In the genomic region with DNA sequence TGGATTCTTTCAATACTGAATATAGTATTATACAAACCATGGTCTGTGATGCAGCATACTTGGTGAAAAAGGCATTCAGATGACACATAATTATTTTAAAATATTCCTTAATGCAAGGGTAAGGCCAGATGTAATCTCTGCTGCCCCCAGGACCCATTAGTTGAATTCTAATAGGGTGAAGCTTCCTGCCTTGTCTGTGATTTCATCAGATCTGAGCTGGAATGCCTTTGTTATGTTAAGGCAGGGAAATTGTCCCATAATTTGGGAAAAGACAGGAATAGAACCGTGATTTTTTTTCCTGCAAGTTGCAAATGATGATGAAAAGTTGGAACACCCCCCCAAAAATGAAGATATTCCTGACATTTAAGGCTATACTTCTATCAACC, we compare ENCODE assay signal across 15 cellular contexts. TPM values are rescaled to one million over a fixed set of nuclear protein-coding genes. Genes with fewer than 3 reads are reported as not detected.
DNase-seq lines count a peak whose midpoint lies in the region; ATAC-seq and TF ChIP-seq lines count a peak whose summit lies in the region.
"Had no signal": no experiment of that assay in that cellular context is flagged by ENCODE, and none has a peak within 500 bp of the region (broad histone marks: within the 10 kb centered on the region; RNA-seq: fewer than 3 reads in every experiment).

No MANE protein-coding gene starts in this region.

- no peaks in the 10 kb centered on the region for H3K79me2 ChIP-seq in mesendoderm (ENCODE audit: control insufficient read depth, insufficient read depth, low read length)

- no peak overlapping the region for H3K4me3 ChIP-seq in CD8-positive, alpha-beta memory T cell (ENCODE audit: low read length)
- H3K4me3 ChIP-seq in mesendoderm (ENCODE audit: low read length), result no peak overlapping the region
- no peak overlapping the region for H3K4me3 ChIP-seq in right lobe of liver
- H3K4me3 ChIP-seq: skin epidermis, tibial nerve had no signal

- peak overlapping the region in 6 of 8 donors; percentile 65 to 88 (median 72) for H3K27ac Mint-ChIP-seq in CD8-positive, alpha-beta memory T cell
- H3K27ac Mint-ChIP-seq in activated naive CD8-positive, alpha-beta T cell, result peak overlapping the region; percentile 47
- H3K27ac Mint-ChIP-seq: nephron had no signal

- H3K4me3 Mint-ChIP-seq in CD8-positive, alpha-beta memory T cell, result peak overlapping the region in 5 of 7 donors; percentile 39 to 78 (median 62)
- H3K4me3 Mint-ChIP-seq in activated naive CD8-positive, alpha-beta T cell, result peak overlapping the region; percentile 33
- H3K4me3 Mint-ChIP-seq: nephron had no signal

- WGBS in mesendoderm (ENCODE audit: extremely low coverage, insufficient coverage, low lambda C conversion rate), result no CpG with 5 or more reads among the region's 1 CpG
- WGBS in right lobe of liver (ENCODE audit: insufficient coverage, low coverage, low lambda C conversion rate, missing lambda C conversion rate), result 68% methylated on average over 1 of the region's 1 CpG

- TF ChIP-seq CTCF in right lobe of liver (IDR thresholded peaks at IDR 0.05), result no peak

- H3K23ac ChIP-seq in mesendoderm (ENCODE audit: low read length), result no peak overlapping the region

- H3K4me1 Mint-ChIP-seq in CD8-positive, alpha-beta memory T cell, result peaks cover 33 to 41% (median 37%) of the 10 kb centered on the region in 3 donors
- H3K4me1 Mint-ChIP-seq in activated naive CD8-positive, alpha-beta T cell (ENCODE audit: low read depth), result peaks cover 44% of the 10 kb centered on the region

- no peaks in the 10 kb centered on the region for H3K9me3 ChIP-seq in CD8-positive, alpha-beta memory T cell (ENCODE audit: low read length)
- H3K9me3 ChIP-seq in right lobe of liver, result no peaks in the 10 kb centered on the region
- H3K9me3 ChIP-seq: tibial nerve had no signal

- ATAC-seq in HG02571 (IDR thresholded peaks at IDR 0.05; ENCODE audit: unreplicated experiment) (peak; percentile 23), right lobe of liver (no peak)

- peaks cover 21 to 66% (median 29%) of the 10 kb centered on the region in 3 donors for H3K36me3 Mint-ChIP-seq in CD8-positive, alpha-beta memory T cell
- H3K36me3 Mint-ChIP-seq in activated naive CD8-positive, alpha-beta T cell, result peaks cover 4% of the 10 kb centered on the region

- no peak overlapping the region for H3K4ac ChIP-seq in mesendoderm (ENCODE audit: low read depth, low read length)

- peaks cover 13% of the 10 kb centered on the region for H3K36me3 ChIP-seq in CD8-positive, alpha-beta memory T cell (ENCODE audit: insufficient read depth, low read length)
- H3K36me3 ChIP-seq in mesendoderm (ENCODE audit: control insufficient read depth, insufficient read depth, low read length) (no peaks in the 10 kb centered on the region), right lobe of liver (peaks cover 0 to 50% (median 2%) of the 10 kb centered on the region in 4 donors)

- no peak overlapping the region for H3K9ac ChIP-seq in mesendoderm (ENCODE audit: low read length)

- DNase-seq in CD8-positive, alpha-beta memory T cell, result no peak
- DNase-seq in mesendoderm (peak; percentile 75), pons (ENCODE audit: low spot score) (no peak), GM19238 (ENCODE audit: insufficient read length, low spot score) (no peak), NCI-H526 treated with DMSO at 0.1 percent for 48 hours (lab: John Stamatoyannopoulos, UW) (no peak), right lobe of liver (no peak)
- DNase-seq: activated CD4-positive, CD25-positive, alpha-beta regulatory T cell treated with anti-CD3 and anti-CD28 coated beads, Interleukin-2, amount 50 U/mL, for 72 hours; cortex of kidney; kidney glomerular epithelial cell; NCI-H146 had no signal

- H2BK15ac ChIP-seq in mesendoderm (replicated peaks; ENCODE audit: low read depth), result no peak overlapping the region

- no peak overlapping the region for H3K27ac ChIP-seq in CD8-positive, alpha-beta memory T cell (ENCODE audit: low read depth, low read length)
- H3K27ac ChIP-seq in mesendoderm (ENCODE audit: low read depth, low read length) (no peak overlapping the region), right lobe of liver (no peak overlapping the region)
- H3K27ac ChIP-seq: skin epidermis, tibial nerve had no signal

- no peak overlapping the region for H3K56ac ChIP-seq in mesendoderm (ENCODE audit: low read length)

- no peaks in the 10 kb centered on the region for H3K9me3 Mint-ChIP-seq in CD8-positive, alpha-beta memory T cell
- H3K9me3 Mint-ChIP-seq in activated naive CD8-positive, alpha-beta T cell (ENCODE audit: low read depth), result no peaks in the 10 kb centered on the region
- H3K9me3 Mint-ChIP-seq: nephron had no signal

- no peaks in the 10 kb centered on the region for H3K79me1 ChIP-seq in mesendoderm (ENCODE audit: low read length)

- no peak overlapping the region for H2BK120ac ChIP-seq in mesendoderm (ENCODE audit: low read depth, low read length)

- H2AK5ac ChIP-seq in mesendoderm (ENCODE audit: low read length), result no peak overlapping the region

- H3K4me2 ChIP-seq in mesendoderm (ENCODE audit: low read length), result no peak overlapping the region

- TF ChIP-seq POLR2A in right lobe of liver (IDR thresholded peaks at IDR 0.05), result no peak

- H4K8ac ChIP-seq in mesendoderm (ENCODE audit: low read depth, low read length), result no peak overlapping the region

- H3K27me3 ChIP-seq in CD8-positive, alpha-beta memory T cell (ENCODE audit: insufficient read depth, low read length, poor library complexity, severe bottlenecking), result no peaks in the 10 kb centered on the region
- H3K27me3 ChIP-seq in mesendoderm (ENCODE audit: insufficient read depth, low read length, poor library complexity) (no peaks in the 10 kb centered on the region), right lobe of liver (no peaks in the 10 kb centered on the region)
- H3K27me3 ChIP-seq: tibial nerve had no signal

- CTCF ChIA-PET in CD8-positive, alpha-beta memory T cell (lab: Charles Lee), result interaction anchor here (1.1 kb wide), 1 partner anchor 25 kb away, joined by 7 read pairs; the partner anchor contains the start of gene ZRSR2

- H3K18ac ChIP-seq in mesendoderm (ENCODE audit: low read length), result no peak overlapping the region

- peaks cover 20% of the 10 kb centered on the region for H3K4me1 ChIP-seq in CD8-positive, alpha-beta memory T cell (ENCODE audit: insufficient read depth, low read length)
- H3K4me1 ChIP-seq in mesendoderm (ENCODE audit: control insufficient read depth, low read depth, low read length) (no peaks in the 10 kb centered on the region), right lobe of liver (peaks cover 0 to 6% (median 0%) of the 10 kb centered on the region in 4 donors)
- H3K4me1 ChIP-seq: tibial nerve had no signal

- intact Hi-C loops in right lobe of liver (cut with DNase I), result no loop called here

- no peak overlapping the region for H4K5ac ChIP-seq in mesendoderm (ENCODE audit: low read length)

- H3K27me3 Mint-ChIP-seq in CD8-positive, alpha-beta memory T cell, result no peaks in the 10 kb centered on the region
- H3K27me3 Mint-ChIP-seq in activated naive CD8-positive, alpha-beta T cell, result no peaks in the 10 kb centered on the region

- POLR2A ChIA-PET in CD8-positive, alpha-beta memory T cell (lab: Charles Lee), result interaction anchor here (1.1 kb wide), 1 partner anchor 79 kb away, joined by 4 read pairs; the partner anchor contains the start of gene CA5B

- H2BK5ac ChIP-seq in mesendoderm (ENCODE audit: low read length), result no peak overlapping the region

RNA-seq across cellular contexts. Expression of gene ZRSR2, which starts 26.2 kb away (rescaled TPM):
- 10 to 100 TPM; 12.0 to 12.4 TPM for total RNA-seq in CD8-positive, alpha-beta memory T cell
- 36.8 TPM for polyA plus RNA-seq in CD8-positive, alpha-beta memory T cell
- 12.3 TPM for polyA plus RNA-seq in mesendoderm (2013, experiment 1 of 2)
- 12.9 TPM for polyA plus RNA-seq in mesendoderm (2013, experiment 2 of 2)
- total RNA-seq in right lobe of liver, result 1 to 10 TPM in 5 of 6 experiments, under 1 TPM in 1; 0.81 to 3.6 (median 3.2) TPM

RNA-seq across cellular contexts. Expression of gene AP1S2, which starts 38.2 kb away (rescaled TPM):
- total RNA-seq in CD8-positive, alpha-beta memory T cell, result 10 to 100 TPM; 31.7 to 33.8 TPM
- polyA plus RNA-seq in CD8-positive, alpha-beta memory T cell, result 56.0 TPM
- polyA plus RNA-seq in mesendoderm (2013, experiment 1 of 2), result 63.6 TPM
- polyA plus RNA-seq in mesendoderm (2013, experiment 2 of 2), result 64.5 TPM
- total RNA-seq in right lobe of liver, result 10 to 100 TPM in 3 of 6 experiments, 1 to 10 TPM in 3; 4.0 to 12.3 (median 9.6) TPM
